In the genomic region with DNA sequence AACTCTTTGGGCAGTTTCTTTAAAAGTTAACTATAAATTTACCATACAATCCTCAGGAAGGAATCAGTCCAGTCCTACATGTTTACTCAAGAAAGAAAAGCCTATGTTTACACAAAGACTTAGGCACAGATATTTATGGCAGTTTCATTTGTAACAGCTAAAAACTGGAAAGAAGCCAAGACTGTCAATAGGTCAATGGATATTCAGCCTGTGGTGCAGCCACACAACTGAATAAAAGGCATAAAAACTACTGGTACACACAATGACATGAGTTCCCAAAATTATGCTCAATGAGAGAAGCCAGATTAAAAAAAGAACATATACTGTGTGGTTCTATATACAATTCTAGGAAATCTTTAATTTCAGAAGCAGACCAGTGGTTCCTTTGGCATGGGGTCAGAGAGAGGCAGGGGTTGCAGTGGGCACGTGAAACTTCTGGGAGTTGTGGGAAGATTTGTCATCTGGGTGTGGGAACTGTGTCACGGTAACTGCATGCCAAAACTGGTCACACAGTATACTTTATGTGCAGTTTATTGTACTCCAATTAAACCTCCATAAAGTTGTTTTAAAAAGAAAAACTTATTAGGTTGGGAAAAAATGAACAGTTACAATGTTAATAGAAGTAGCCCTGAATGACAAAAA, we compare ENCODE assay signal across 1 cellular context.
TF ChIP-seq lines count a peak whose summit lies in the region.

No MANE protein-coding gene starts in this region.

TF ChIP-seq in HCT116, 20 proteins besides CTCF, POLR2A, EP300 and RAD21 (continued from another document):
- no peak for TF ChIP-seq POLR2AphosphoS5 (IDR thresholded peaks at IDR 0.05; ENCODE audit: low read depth, low read length)
- TF ChIP-seq, protein P1, sequence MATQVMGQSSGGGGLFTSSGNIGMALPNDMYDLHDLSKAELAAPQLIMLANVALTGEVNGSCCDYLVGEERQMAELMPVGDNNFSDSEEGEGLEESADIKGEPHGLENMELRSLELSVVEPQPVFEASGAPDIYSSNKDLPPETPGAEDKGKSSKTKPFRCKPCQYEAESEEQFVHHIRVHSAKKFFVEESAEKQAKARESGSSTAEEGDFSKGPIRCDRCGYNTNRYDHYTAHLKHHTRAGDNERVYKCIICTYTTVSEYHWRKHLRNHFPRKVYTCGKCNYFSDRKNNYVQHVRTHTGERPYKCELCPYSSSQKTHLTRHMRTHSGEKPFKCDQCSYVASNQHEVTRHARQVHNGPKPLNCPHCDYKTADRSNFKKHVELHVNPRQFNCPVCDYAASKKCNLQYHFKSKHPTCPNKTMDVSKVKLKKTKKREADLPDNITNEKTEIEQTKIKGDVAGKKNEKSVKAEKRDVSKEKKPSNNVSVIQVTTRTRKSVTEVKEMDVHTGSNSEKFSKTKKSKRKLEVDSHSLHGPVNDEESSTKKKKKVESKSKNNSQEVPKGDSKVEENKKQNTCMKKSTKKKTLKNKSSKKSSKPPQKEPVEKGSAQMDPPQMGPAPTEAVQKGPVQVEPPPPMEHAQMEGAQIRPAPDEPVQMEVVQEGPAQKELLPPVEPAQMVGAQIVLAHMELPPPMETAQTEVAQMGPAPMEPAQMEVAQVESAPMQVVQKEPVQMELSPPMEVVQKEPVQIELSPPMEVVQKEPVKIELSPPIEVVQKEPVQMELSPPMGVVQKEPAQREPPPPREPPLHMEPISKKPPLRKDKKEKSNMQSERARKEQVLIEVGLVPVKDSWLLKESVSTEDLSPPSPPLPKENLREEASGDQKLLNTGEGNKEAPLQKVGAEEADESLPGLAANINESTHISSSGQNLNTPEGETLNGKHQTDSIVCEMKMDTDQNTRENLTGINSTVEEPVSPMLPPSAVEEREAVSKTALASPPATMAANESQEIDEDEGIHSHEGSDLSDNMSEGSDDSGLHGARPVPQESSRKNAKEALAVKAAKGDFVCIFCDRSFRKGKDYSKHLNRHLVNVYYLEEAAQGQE (IDR thresholded peaks at IDR 0.05; ENCODE audit: low read depth): no peak
- no peak for TF ChIP-seq ELF1 (IDR thresholded peaks at IDR 0.05; ENCODE audit: borderline replicate concordance, low read depth)
- TF ChIP-seq, protein P2, sequence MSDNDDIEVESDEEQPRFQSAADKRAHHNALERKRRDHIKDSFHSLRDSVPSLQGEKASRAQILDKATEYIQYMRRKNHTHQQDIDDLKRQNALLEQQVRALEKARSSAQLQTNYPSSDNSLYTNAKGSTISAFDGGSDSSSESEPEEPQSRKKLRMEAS (IDR thresholded peaks at IDR 0.05): no peak
- no peak for TF ChIP-seq JUND (IDR thresholded peaks at IDR 0.05)
- TF ChIP-seq YY1 (IDR thresholded peaks at IDR 0.05; ENCODE audit: extremely low read depth, insufficient replicate concordance, low read depth, low read length): no peak
- no peak for TF ChIP-seq CBX3 (IDR thresholded peaks at IDR 0.05; ENCODE audit: low read depth)
- TF ChIP-seq ZNF274 (IDR thresholded peaks at IDR 0.05; ENCODE audit: low read depth, low read length): no peak
- TF ChIP-seq, protein P3, sequence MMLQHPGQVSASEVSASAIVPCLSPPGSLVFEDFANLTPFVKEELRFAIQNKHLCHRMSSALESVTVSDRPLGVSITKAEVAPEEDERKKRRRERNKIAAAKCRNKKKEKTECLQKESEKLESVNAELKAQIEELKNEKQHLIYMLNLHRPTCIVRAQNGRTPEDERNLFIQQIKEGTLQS (IDR thresholded peaks at IDR 0.05): no peak
